ENCODE assay signal across 10 cellular contexts in genomic region chr15:26771168-26771916, GRCh38. TPM values are rescaled to one million over a fixed set of nuclear protein-coding genes. Genes with fewer than 3 reads are reported as not detected.
DNase-seq lines count a peak whose midpoint lies in the region; ATAC-seq and TF ChIP-seq lines count a peak whose summit lies in the region.
"Had no signal": no experiment of that assay in that cellular context is flagged by ENCODE, and none has a peak within 500 bp of the region (broad histone marks: within the 10 kb centered on the region; RNA-seq: fewer than 3 reads in every experiment).

No MANE protein-coding gene starts in this region.

- peaks cover 84% of the 10 kb centered on the region for H3K27me3 ChIP-seq in gastroesophageal sphincter

- H3K9me3 ChIP-seq in gastroesophageal sphincter = no peaks in the 10 kb centered on the region

- H3K4me1 ChIP-seq in gastroesophageal sphincter = peaks cover 0 to 23% (median 9%) of the 10 kb centered on the region in 3 donors

- ATAC-seq in gastroesophageal sphincter = peak; percentile 15

- H3K27ac ChIP-seq in gastroesophageal sphincter = no peak overlapping the region

- H3K36me3 Mint-ChIP-seq in nephron (ENCODE audit: low read depth) = no peaks in the 10 kb centered on the region

- POLR2A ChIA-PET in HEK293T (lab: Yijun Ruan, JAX) = no interaction called here

- H3K4me1 Mint-ChIP-seq in nephron = peaks cover 12% of the 10 kb centered on the region

- CTCF ChIA-PET in HEK293T (lab: Yijun Ruan, JAX) = no interaction called here

- TF ChIP-seq CTCF in gastroesophageal sphincter (IDR thresholded peaks at IDR 0.05) = no peak
- TF ChIP-seq CTCF in nephron (IDR thresholded peaks at IDR 0.05; ENCODE audit: unreplicated experiment in 3 of 3) = no peak

- WGBS in gastroesophageal sphincter (ENCODE audit: low coverage in 1 of 2), 2 donors = 9 to 19% methylated on average over 11 of the region's 29 CpGs

- no peaks in the 10 kb centered on the region for H3K9me3 Mint-ChIP-seq in nephron

- TF ChIP-seq POLR2A in gastroesophageal sphincter (IDR thresholded peaks at IDR 0.05) = no peak

- peak overlapping the region in 1 of 2 donors; percentile 62 for H3K4me3 ChIP-seq in gastroesophageal sphincter

- peak overlapping the region; percentile 86 to 88 (median 87) for H3K4me3 Mint-ChIP-seq in nephron

- H3K27me3 Mint-ChIP-seq in nephron (ENCODE audit: low read depth) = peaks cover 43% of the 10 kb centered on the region

- no peaks in the 10 kb centered on the region for H3K36me3 ChIP-seq in gastroesophageal sphincter

- no peak for TF ChIP-seq EP300 in gastroesophageal sphincter (IDR thresholded peaks at IDR 0.05)

- H3K27ac Mint-ChIP-seq in nephron = no peak overlapping the region

- DNase-seq in D341Med (ENCODE audit: low spot score) = peak; percentile 68
- DNase-seq in NCI-H510A (lab: John Stamatoyannopoulos, UW) = peak; percentile 40
- no peak for DNase-seq in OCI-M1 (lab: John Stamatoyannopoulos, UW)
- no peak for DNase-seq in HEK293T (ENCODE audit: extremely low spot score)
- no peak for DNase-seq in DMS 273 (lab: John Stamatoyannopoulos, UW; ENCODE audit: unreplicated experiment)
- DNase-seq in EL = no peak
- DNase-seq: NCI-H187 had no signal

TF ChIP-seq in HEK293T, 16 proteins besides CTCF, POLR2A, EP300 and RAD21:
- TF ChIP-seq L3MBTL2 (conservative IDR thresholded peaks at IDR 0.05) = no peak
- TF ChIP-seq SUZ12 (IDR thresholded peaks at IDR 0.05) = no peak
- TF ChIP-seq BHLHE40 (IDR thresholded peaks at IDR 0.05; ENCODE audit: borderline replicate concordance) = no peak
- TF ChIP-seq NFRKB (IDR thresholded peaks at IDR 0.05) = no peak
- no peak for TF ChIP-seq HDGF (IDR thresholded peaks at IDR 0.05; ENCODE audit: borderline replicate concordance)
- TF ChIP-seq SP1 (IDR thresholded peaks at IDR 0.05) = no peak
- no peak for TF ChIP-seq PKNOX1 (IDR thresholded peaks at IDR 0.05)
- TF ChIP-seq TARDBP (IDR thresholded peaks at IDR 0.05) = no peak
- no peak for TF ChIP-seq ZNF384 (IDR thresholded peaks at IDR 0.05)
- no peak for TF ChIP-seq ARNT (IDR thresholded peaks at IDR 0.05)

RNA-seq across cellular contexts. Expression of gene GABRB3, which starts 1.5 kb away (rescaled TPM):
- total RNA-seq in gastroesophageal sphincter = 1 to 10 TPM; 2.4 to 4.3 (median 3.6) TPM
- total RNA-seq: T-helper 1 cell treated with Interleukin-12 subunit alpha and Interleukin-12 subunit beta and Interleukin-4 antibody, amounts not matched to agents 30 ng/mL and 1 ng/mL, for 36 hours had no signal

Comparison
In these comparisons a context has a peak if more than half of its experiments do, and no peak if none do; other contexts are left out.
1. DNase-seq: peak in D341Med (single experiment) and NCI-H510A (single experiment); none in OCI-M1 (single experiment), HEK293T (single experiment), DMS 273 (single experiment) and EL (single experiment).